In genomic region chr2:161974417-161974816, GRCh38 we compare ENCODE assay signal across 23 cellular contexts.
DNase-seq lines count a peak whose midpoint lies in the region; ATAC-seq, FAIRE-seq and TF ChIP-seq lines count a peak whose summit lies in the region.
"Had no signal": no experiment of that assay in that cellular context is flagged by ENCODE, and none has a peak within 500 bp of the region (broad histone marks: within the 10 kb centered on the region; RNA-seq: fewer than 3 reads in every experiment).

No MANE protein-coding gene starts in this region.

- peaks cover 40% of the 10 kb centered on the region for H3K9me3 Mint-ChIP-seq in T-helper 1 cell treated with Interleukin-12 subunit alpha and Interleukin-12 subunit beta and Interleukin-4 antibody, amounts not matched to agents 30 μg/mL and 1 μg/mL, for 36 hours
- peaks cover 9% of the 10 kb centered on the region for H3K9me3 Mint-ChIP-seq in activated T-helper 17 cell treated with anti-CD3 and anti-CD28 coated beads, Interleukin-2, amount 50 U/mL, for 72 hours
- H3K9me3 Mint-ChIP-seq in stimulated activated naive CD8-positive, alpha-beta T cell treated with anti-CD3 and anti-CD28 coated beads, Interleukin-15, amount 100 ng/mL, for 72 hours: peaks cover 0 to 18% of the 10 kb centered on the region in 2 donors

- in situ Hi-C loops in HepG2 (cut with HindIII; ENCODE audit: extremely low pct_ligation_motif_present, low pct_unique_long_range_greater_than_20kb): no loop called here

- no peak overlapping the region for H2AFZ ChIP-seq in HepG2 (ENCODE audit: low read length)

- H3K36me3 ChIP-seq in HepG2 (replicated peaks in 1 of 2; ENCODE audit: control insufficient read depth in 1 of 2, insufficient read depth in 2 of 2, low read length in 2 of 2) (no peaks in the 10 kb centered on the region), right lobe of liver (no peaks in the 10 kb centered on the region)
- H3K36me3 ChIP-seq: BLaER1, MG63 had no signal

- no peak overlapping the region for H3K27ac ChIP-seq in HepG2 (ENCODE audit: extremely low read length, insufficient read depth, low read length)
- H3K27ac ChIP-seq in right lobe of liver: no peak overlapping the region
- H3K27ac ChIP-seq: 22Rv1, BLaER1 had no signal

- POLR2A ChIA-PET in HepG2 (lab: Yijun Ruan, JAX): no interaction called here

- no peaks in the 10 kb centered on the region for H4K20me1 ChIP-seq in HepG2 (ENCODE audit: insufficient read depth, low read length)
- H4K20me1 ChIP-seq: BLaER1 had no signal

- WGBS in HepG2 (ENCODE audit: low lambda C conversion rate): 39% methylated on average over 3 of the region's 3 CpGs
- WGBS in right lobe of liver (ENCODE audit: insufficient coverage, low coverage, low lambda C conversion rate, missing lambda C conversion rate): 82% methylated on average over 3 of the region's 3 CpGs

- H3K27me3 ChIP-seq in HepG2 (ENCODE audit: control insufficient read depth in 1 of 2, insufficient read depth in 2 of 2, low read length in 2 of 2) (peaks cover 0 to 4% of the 10 kb centered on the region in 2 experiments; a peak in 1 of 5 replicates), right lobe of liver (no peaks in the 10 kb centered on the region)
- H3K27me3 ChIP-seq: BLaER1, MG63 had no signal

- H3K4me1 ChIP-seq in HepG2 (ENCODE audit: insufficient read depth, low read length): peaks cover 6% of the 10 kb centered on the region; the same call in 1 of the 2 replicates
- no peaks in the 10 kb centered on the region for H3K4me1 ChIP-seq in right lobe of liver
- H3K4me1 ChIP-seq: Caco-2 had no signal

- H3K9me3 ChIP-seq in HepG2 (ENCODE audit: low read length): no peaks in the 10 kb centered on the region
- no peaks in the 10 kb centered on the region for H3K9me3 ChIP-seq in right lobe of liver
- H3K9me3 ChIP-seq: BLaER1, Caco-2, MG63 had no signal

- no peak overlapping the region for H3K4me2 ChIP-seq in HepG2 (ENCODE audit: low read depth, low read length)
- H3K4me2 ChIP-seq: BLaER1 had no signal

- no peak for ATAC-seq in HepG2
- ATAC-seq in right lobe of liver: no peak
- no peak for ATAC-seq in activated T-helper 17 cell treated with anti-CD3 and anti-CD28 coated beads, Interleukin-2, amount 50 U/mL, for 72 hours (replicated peaks)
- peak; percentile 11 for ATAC-seq in stimulated activated naive CD8-positive, alpha-beta T cell treated with anti-CD3 and anti-CD28 coated beads, Interleukin-15, amount 100 ng/mL, for 72 hours
- no peak for ATAC-seq in left lobe of liver
- ATAC-seq: GM12878 had no signal

- no peak for DNase-seq in T-helper 1 cell
- no peak for DNase-seq in HepG2 (ENCODE audit: low spot score)
- no peak for DNase-seq in right lobe of liver
- no peak for DNase-seq in stimulated activated naive CD8-positive, alpha-beta T cell treated with anti-CD3 and anti-CD28 coated beads, Interleukin-15, amount 100 ng/mL, for 72 hours
- DNase-seq in left lobe of liver (ENCODE audit: low spot score): no peak
- no peak for DNase-seq in medulla oblongata (ENCODE audit: extremely low spot score)
- DNase-seq: ACHN; Caco-2; CD4-positive, alpha-beta memory T cell; DMS 273 treated with DMSO at 0.1 percent for 48 hours; DMS79 treated with DMSO at 0.1 percent for 48 hours; H7; MG63; NCI-H1417 treated with DMSO at 0.1 percent for 48 hours; NCI-H187; NCI-H446 treated with DMSO at 0.1 percent for 48 hours; NCI-H526 treated with DMSO at 0.1 percent for 48 hours; SHP77 had no signal

- H3K27ac Mint-ChIP-seq in T-helper 1 cell treated with Interleukin-12 subunit alpha and Interleukin-12 subunit beta and Interleukin-4 antibody, amounts not matched to agents 30 μg/mL and 1 μg/mL, for 36 hours: peak overlapping the region; percentile 85
- H3K27ac Mint-ChIP-seq in activated T-helper 17 cell treated with anti-CD3 and anti-CD28 coated beads, Interleukin-2, amount 50 U/mL, for 72 hours: peak overlapping the region; percentile 95
- H3K27ac Mint-ChIP-seq in stimulated activated naive CD8-positive, alpha-beta T cell treated with anti-CD3 and anti-CD28 coated beads, Interleukin-15, amount 100 ng/mL, for 72 hours: peak overlapping the region in 1 of 2 donors; percentile 91
- H3K27ac Mint-ChIP-seq: CD4-positive, alpha-beta memory T cell had no signal

- H3K36me3 Mint-ChIP-seq in T-helper 1 cell treated with Interleukin-12 subunit alpha and Interleukin-12 subunit beta and Interleukin-4 antibody, amounts not matched to agents 30 μg/mL and 1 μg/mL, for 36 hours (ENCODE audit: low read depth): peaks cover 39% of the 10 kb centered on the region
- peaks cover 6% of the 10 kb centered on the region for H3K36me3 Mint-ChIP-seq in activated T-helper 17 cell treated with anti-CD3 and anti-CD28 coated beads, Interleukin-2, amount 50 U/mL, for 72 hours (ENCODE audit: low read depth)
- H3K36me3 Mint-ChIP-seq: CD4-positive, alpha-beta memory T cell had no signal

- H3K4me3 Mint-ChIP-seq in T-helper 1 cell treated with Interleukin-12 subunit alpha and Interleukin-12 subunit beta and Interleukin-4 antibody, amounts not matched to agents 30 μg/mL and 1 μg/mL, for 36 hours: peak overlapping the region; percentile 12
- peak overlapping the region; percentile 71 for H3K4me3 Mint-ChIP-seq in activated T-helper 17 cell treated with anti-CD3 and anti-CD28 coated beads, Interleukin-2, amount 50 U/mL, for 72 hours
- H3K4me3 Mint-ChIP-seq in stimulated activated naive CD8-positive, alpha-beta T cell treated with anti-CD3 and anti-CD28 coated beads, Interleukin-15, amount 100 ng/mL, for 72 hours: peak overlapping the region in 1 of 2 donors; percentile 32

- CTCF ChIA-PET in HepG2 (lab: Yijun Ruan, JAX; ENCODE audit: low intra/inter-chr PET ratio, low total read pairs): no interaction called here

- peaks cover 65% of the 10 kb centered on the region for H3K4me1 Mint-ChIP-seq in T-helper 1 cell treated with Interleukin-12 subunit alpha and Interleukin-12 subunit beta and Interleukin-4 antibody, amounts not matched to agents 30 μg/mL and 1 μg/mL, for 36 hours (ENCODE audit: low read depth)
- peaks cover 26% of the 10 kb centered on the region for H3K4me1 Mint-ChIP-seq in activated T-helper 17 cell treated with anti-CD3 and anti-CD28 coated beads, Interleukin-2, amount 50 U/mL, for 72 hours
- H3K4me1 Mint-ChIP-seq in stimulated activated naive CD8-positive, alpha-beta T cell treated with anti-CD3 and anti-CD28 coated beads, Interleukin-15, amount 100 ng/mL, for 72 hours: peaks cover 70% of the 10 kb centered on the region

- no peak for TF ChIP-seq RAD21 in HepG2 (CRISPR knock-in tag; IDR thresholded peaks at IDR 0.05)

- TF ChIP-seq POLR2A in HepG2 (IDR thresholded peaks at IDR 0.05; ENCODE audit: insufficient read depth in 1 of 2, low read depth in 2 of 2, low read length in 2 of 2) (no peak), right lobe of liver (IDR thresholded peaks at IDR 0.05) (no peak)

- intact Hi-C loops in HepG2 (cut with micrococcal nuclease; ENCODE audit: unreplicated experiment): no loop called here
- intact Hi-C loops in right lobe of liver (cut with DNase I): no loop called here

- TF ChIP-seq CTCF in HepG2 (CRISPR knock-in tag; IDR thresholded peaks at IDR 0.05): no peak
- no peak for TF ChIP-seq CTCF in right lobe of liver (IDR thresholded peaks at IDR 0.05)

- no TSS peak for BruUV-seq in HepG2 (replicated peaks; lab: Mats Ljungman, UMichigan)

- no peak for TF ChIP-seq EP300 in HepG2 (IDR thresholded peaks at IDR 0.05; ENCODE audit: low read depth in 2 of 2, low read length in 2 of 2)
- TF ChIP-seq EP300 in HepG2 (CRISPR knock-in tag; IDR thresholded peaks at IDR 0.05; ENCODE audit: borderline replicate concordance): no peak

- no peak overlapping the region for H3K9ac ChIP-seq in HepG2 (ENCODE audit: insufficient read depth, low read depth, low read length)
- H3K9ac ChIP-seq: BLaER1 had no signal

- no peak for FAIRE-seq in HepG2 (lab: Jason Lieb, UNC)
- FAIRE-seq: GM12878 had no signal

- no peaks in the 10 kb centered on the region for H3K27me3 Mint-ChIP-seq in T-helper 1 cell treated with Interleukin-12 subunit alpha and Interleukin-12 subunit beta and Interleukin-4 antibody, amounts not matched to agents 30 μg/mL and 1 μg/mL, for 36 hours (ENCODE audit: low read depth)
- no peaks in the 10 kb centered on the region for H3K27me3 Mint-ChIP-seq in activated T-helper 17 cell treated with anti-CD3 and anti-CD28 coated beads, Interleukin-2, amount 50 U/mL, for 72 hours
- no peaks in the 10 kb centered on the region for H3K27me3 Mint-ChIP-seq in stimulated activated naive CD8-positive, alpha-beta T cell treated with anti-CD3 and anti-CD28 coated beads, Interleukin-15, amount 100 ng/mL, for 72 hours

- no peak overlapping the region for H3K4me3 ChIP-seq in HepG2 (replicated peaks in 1 of 3; ENCODE audit: insufficient read depth in 1 of 3, low read depth in 2 of 3, low read length in 3 of 3)
- no peak overlapping the region for H3K4me3 ChIP-seq in right lobe of liver
- H3K4me3 ChIP-seq: BLaER1, GM12878, MG63 had no signal

- no peaks in the 10 kb centered on the region for H3K79me2 ChIP-seq in HepG2 (ENCODE audit: insufficient read depth, low read length)

TF ChIP-seq in HepG2, 621 proteins besides CTCF, POLR2A, EP300 and RAD21:
- TF ChIP-seq GMEB1 (CRISPR knock-in tag; IDR thresholded peaks at IDR 0.05; ENCODE audit: borderline replicate concordance) (no peak), TIGD3 (CRISPR knock-in tag; IDR thresholded peaks at IDR 0.05; ENCODE audit: borderline replicate concordance) (no peak), TCF7L2 (IDR thresholded peaks at IDR 0.05; ENCODE audit: low read depth, low read length) (peak; percentile 50; the same call in 1 of the 2 replicates)
